ENCODE assay signal across 1 cellular context in the genomic region with DNA sequence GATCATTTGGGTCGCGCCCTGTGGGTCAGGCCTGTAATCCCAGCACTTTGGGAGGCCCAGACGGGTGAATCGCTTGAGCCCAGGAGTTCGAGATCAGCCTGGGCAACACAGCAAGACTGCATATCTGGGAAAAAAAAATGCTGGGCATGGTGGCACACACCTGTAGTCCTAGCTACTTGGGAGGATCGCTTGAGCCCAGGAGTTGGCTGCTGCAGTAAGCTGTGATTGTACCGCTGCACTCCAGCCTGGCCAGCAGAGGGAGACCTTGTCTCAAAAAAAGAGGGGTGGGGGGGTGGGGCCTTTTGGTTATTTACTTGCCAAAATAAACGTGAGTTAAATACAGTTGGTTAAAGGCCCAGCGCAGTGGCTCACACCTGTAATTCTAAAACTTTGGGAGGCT.
TF ChIP-seq lines count a peak whose summit lies in the region.

No MANE protein-coding gene starts in this region.

TF ChIP-seq in GM12878, 131 proteins besides CTCF, POLR2A, EP300 and RAD21:
- TF ChIP-seq ETV6 (conservative IDR thresholded peaks at IDR 0.05 in 1 of 2, IDR thresholded peaks at IDR 0.05 in 1 of 2; ENCODE audit: borderline replicate concordance in 1 of 2, low read depth in 1 of 2) (no peak), PAX5 (IDR thresholded peaks at IDR 0.05; ENCODE audit: borderline replicate concordance, low read depth, low read length) (no peak), SUPT20H (IDR thresholded peaks at IDR 0.05; ENCODE audit: borderline replicate concordance, control insufficient read depth, low read depth, low read length) (no peak), BMI1 (IDR thresholded peaks at IDR 0.05; ENCODE audit: borderline replicate concordance) (no peak), PML (IDR thresholded peaks at IDR 0.05; ENCODE audit: low read length) (no peak)
